In genomic region chr11:106137061-106137460, GRCh38 we compare ENCODE assay signal across 25 cellular contexts. TPM values are rescaled to one million over a fixed set of nuclear protein-coding genes. Genes with fewer than 3 reads are reported as not detected.
"Had no signal": no experiment of that assay in that cellular context is flagged by ENCODE, and none has a peak within 500 bp of the region (broad histone marks: within the 10 kb centered on the region; RNA-seq: fewer than 3 reads in every experiment).

No MANE protein-coding gene starts in this region.

- H3K4me1 Mint-ChIP-seq: activated naive CD4-positive, alpha-beta T cell treated with anti-CD3 and anti-CD28 coated beads, Interleukin-2, amount 10 ng/mL, durations not matched to agents 7 days and 5 days; immature natural killer cell; naive thymus-derived CD4-positive, alpha-beta T cell; stimulated activated memory B cell treated with anti-CD40 and anti-IgM and Interleukin-4, amounts not matched to agents 10 μg/mL and 1 μg/mL and 100 μg/mL, for 72 hours had no signal

- H3K27me3 Mint-ChIP-seq: dendritic cell treated with granulocyte-macrophage colony-stimulating factor and Interleukin-4, amounts not matched to agents 40 ng/mL and 50 ng/mL, for 4 days; type B pancreatic cell had no signal

- H3K27ac ChIP-seq: ascending aorta, esophagus squamous epithelium, prostate gland, right lobe of liver, testis had no signal

- DNase-seq: activated CD4-positive, alpha-beta T cell treated with anti-CD3 and anti-CD28 coated beads for 1 hour; activated CD8-positive, alpha-beta memory T cell treated with anti-CD3 and anti-CD28 coated beads for 24 hours; activated CD8-positive, alpha-beta memory T cell treated with anti-CD3 and anti-CD28 coated beads, Interleukin-2, amount 50 U/mL, for 48 hours; activated effector memory CD4-positive, alpha-beta T cell treated with Interleukin-2 at 50 U/mL for 16 hours; activated naive CD4-positive, alpha-beta T cell treated with anti-CD3 and anti-CD28 coated beads, Interleukin-2, amount 10 ng/mL, durations not matched to agents 7 days and 5 days; activated T-cell treated with anti-CD3 and anti-CD28 coated beads, Interleukin-2, amount 50 U/mL, for 48 hours; effector memory CD4-positive, alpha-beta T cell; esophagus squamous epithelium; foreskin melanocyte; head of caudate nucleus; immature natural killer cell; left cardiac atrium; mesendoderm; naive thymus-derived CD4-positive, alpha-beta T cell; right lobe of liver; stimulated activated CD4-positive, alpha-beta T cell treated with anti-CD3 and anti-CD28 coated beads, Interleukin-4, amount 100 ng/mL, for 4 hours; T1000; testis had no signal

- H3K36me3 Mint-ChIP-seq: activated naive CD4-positive, alpha-beta T cell treated with anti-CD3 and anti-CD28 coated beads, Interleukin-2, amount 10 ng/mL, durations not matched to agents 7 days and 5 days; immature natural killer cell; naive thymus-derived CD4-positive, alpha-beta T cell; stimulated activated memory B cell treated with anti-CD40 and anti-IgM and Interleukin-4, amounts not matched to agents 10 μg/mL and 1 μg/mL and 100 μg/mL, for 72 hours; type B pancreatic cell had no signal

- H3K4me3 Mint-ChIP-seq: activated naive CD4-positive, alpha-beta T cell treated with anti-CD3 and anti-CD28 coated beads, Interleukin-2, amount 10 ng/mL, durations not matched to agents 7 days and 5 days; dendritic cell treated with granulocyte-macrophage colony-stimulating factor and Interleukin-4, amounts not matched to agents 40 ng/mL and 50 ng/mL, for 4 days; immature natural killer cell; naive thymus-derived CD4-positive, alpha-beta T cell; stimulated activated memory B cell treated with anti-CD40 and anti-IgM and Interleukin-4, amounts not matched to agents 10 μg/mL and 1 μg/mL and 100 μg/mL, for 72 hours; type B pancreatic cell had no signal

- H3K9me3 ChIP-seq: ascending aorta, esophagus squamous epithelium, right lobe of liver, testis had no signal

- FAIRE-seq: endothelial cell of umbilical vein had no signal

- H3K27me3 ChIP-seq: ascending aorta, esophagus squamous epithelium, right lobe of liver, testis had no signal

- ATAC-seq: left cardiac atrium; naive thymus-derived CD4-positive, alpha-beta T cell; right lobe of liver; stimulated activated memory B cell treated with anti-CD40 and anti-IgM and Interleukin-4, amounts not matched to agents 10 μg/mL and 1 μg/mL and 100 μg/mL, for 72 hours had no signal

- H3K27ac Mint-ChIP-seq: activated naive CD4-positive, alpha-beta T cell treated with anti-CD3 and anti-CD28 coated beads, Interleukin-2, amount 10 ng/mL, durations not matched to agents 7 days and 5 days; dendritic cell treated with granulocyte-macrophage colony-stimulating factor and Interleukin-4, amounts not matched to agents 40 ng/mL and 50 ng/mL, for 4 days; immature natural killer cell; naive thymus-derived CD4-positive, alpha-beta T cell; stimulated activated memory B cell treated with anti-CD40 and anti-IgM and Interleukin-4, amounts not matched to agents 10 μg/mL and 1 μg/mL and 100 μg/mL, for 72 hours; type B pancreatic cell had no signal

- H3K4me2 ChIP-seq: smooth muscle cell had no signal

- H3K9me3 Mint-ChIP-seq: activated naive CD4-positive, alpha-beta T cell treated with anti-CD3 and anti-CD28 coated beads, Interleukin-2, amount 10 ng/mL, durations not matched to agents 7 days and 5 days; type B pancreatic cell had no signal

- H3K4me1 ChIP-seq: ascending aorta, esophagus squamous epithelium, prostate gland, right lobe of liver had no signal

- H3K4me3 ChIP-seq: ascending aorta, esophagus squamous epithelium, prostate gland, right lobe of liver, smooth muscle cell, testis had no signal

- H3K36me3 ChIP-seq: ascending aorta, esophagus squamous epithelium, prostate gland, right lobe of liver had no signal

RNA-seq across cellular contexts. Expression of gene KBTBD3, which starts 59.9 kb away (rescaled TPM):
- total RNA-seq: ascending aorta had no signal
